ENCODE assay signal across 14 cellular contexts in the genomic region with DNA sequence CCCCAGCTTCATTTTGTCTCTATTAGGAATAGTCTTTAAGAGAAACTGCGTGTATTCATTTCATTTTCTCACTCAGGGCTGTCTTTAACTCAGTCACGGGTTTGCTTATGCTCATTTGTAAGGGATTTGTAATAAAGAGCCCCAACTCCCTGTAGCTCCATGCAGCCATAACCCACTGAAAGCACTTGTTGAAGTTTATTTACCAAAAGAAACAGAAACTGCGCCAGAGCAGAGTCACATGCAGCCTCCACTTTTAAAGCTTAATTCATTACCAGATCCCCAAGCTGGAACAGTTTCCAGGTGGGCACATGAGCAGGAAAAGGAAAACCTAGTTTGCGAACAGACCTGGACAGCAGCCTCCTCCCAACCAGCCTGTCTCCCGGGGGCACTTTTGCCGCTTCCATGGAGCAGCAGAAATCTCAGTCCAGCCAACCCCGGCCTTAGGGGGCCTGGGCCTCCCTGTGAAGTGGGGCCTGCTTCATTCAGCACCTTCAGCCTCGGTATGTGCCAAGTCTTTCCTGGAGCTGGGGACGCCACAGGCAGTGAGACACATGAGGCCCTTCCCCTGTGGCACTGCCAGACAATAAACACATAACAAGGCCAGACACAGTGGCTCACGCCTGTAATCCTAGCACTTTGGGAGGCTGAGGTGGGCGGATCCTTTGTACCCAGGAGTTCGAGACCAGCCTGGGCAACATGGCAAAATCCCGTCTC. TPM values are rescaled to one million over a fixed set of nuclear protein-coding genes. Genes with fewer than 3 reads are reported as not detected.
DNase-seq lines count a peak whose midpoint lies in the region; ATAC-seq, FAIRE-seq and TF ChIP-seq lines count a peak whose summit lies in the region.
"Had no signal": no experiment of that assay in that cellular context is flagged by ENCODE, and none has a peak within 500 bp of the region (broad histone marks: within the 10 kb centered on the region; RNA-seq: fewer than 3 reads in every experiment).

No MANE protein-coding gene starts in this region.

- ATAC-seq in activated naive CD4-positive, alpha-beta T cell treated with anti-CD3 and anti-CD28 coated beads, Interleukin-2, amount 50 U/mL, for 72 hours, result no peak
- ATAC-seq in naive thymus-derived CD8-positive, alpha-beta T cell, result no peak
- no peak for ATAC-seq in HG03439 (IDR thresholded peaks at IDR 0.05; ENCODE audit: unreplicated experiment)

- H3K4me2 ChIP-seq in DOHH2 (ENCODE audit: low read length), result peak overlapping the region; percentile 92
- H3K4me2 ChIP-seq: smooth muscle cell had no signal

- H3K4me1 Mint-ChIP-seq in naive thymus-derived CD8-positive, alpha-beta T cell, result peaks cover 17 to 60% (median 43%) of the 10 kb centered on the region in 4 donors
- peaks cover 8 to 46% (median 17%) of the 10 kb centered on the region in 3 donors for H3K4me1 Mint-ChIP-seq in CD8-positive, alpha-beta memory T cell

- H3K4me1 ChIP-seq in DOHH2 (ENCODE audit: control insufficient read depth, low read length), result peaks cover 80% of the 10 kb centered on the region
- H3K4me1 ChIP-seq in CD8-positive, alpha-beta memory T cell (ENCODE audit: insufficient read depth, low read length), result peaks cover 10% of the 10 kb centered on the region

- peak overlapping the region; percentile 37 to 79 for H3K27ac Mint-ChIP-seq in activated naive CD4-positive, alpha-beta T cell treated with anti-CD3 and anti-CD28 coated beads, Interleukin-2, amount 50 U/mL, for 72 hours
- H3K27ac Mint-ChIP-seq in naive thymus-derived CD8-positive, alpha-beta T cell, result peak overlapping the region in 9 of 10 donors; percentile 3 to 88 (median 82)
- no peak overlapping the region for H3K27ac Mint-ChIP-seq in CD8-positive, alpha-beta memory T cell

- peak overlapping the region in 2 of 10 donors; percentile 16 to 24 for H3K4me3 Mint-ChIP-seq in naive thymus-derived CD8-positive, alpha-beta T cell
- H3K4me3 Mint-ChIP-seq in CD8-positive, alpha-beta memory T cell, result peak overlapping the region in 1 of 7 donors; percentile 41

- peaks cover 58% of the 10 kb centered on the region for H3F3A ChIP-seq in DOHH2 (ENCODE audit: control insufficient read depth, insufficient read depth)

- peak; percentile 83 for FAIRE-seq in GM19239 (lab: Jason Lieb, UNC)
- FAIRE-seq: islet of Langerhans, TTC549 had no signal

- H3K79me2 ChIP-seq in DOHH2 (ENCODE audit: control insufficient read depth, low read length), result peaks cover 94% of the 10 kb centered on the region

- H3K27me3 Mint-ChIP-seq in naive thymus-derived CD8-positive, alpha-beta T cell, result no peaks in the 10 kb centered on the region
- H3K27me3 Mint-ChIP-seq in CD8-positive, alpha-beta memory T cell, result no peaks in the 10 kb centered on the region

- no peak for TF ChIP-seq CTCF in DOHH2 (IDR thresholded peaks at IDR 0.05; ENCODE audit: low read depth, low read length, poor library complexity, severe bottlenecking)

- H3K9me3 ChIP-seq in DOHH2 (ENCODE audit: control insufficient read depth, insufficient read depth, low read length), result no peaks in the 10 kb centered on the region
- H3K9me3 ChIP-seq in CD8-positive, alpha-beta memory T cell (ENCODE audit: low read length), result no peaks in the 10 kb centered on the region
- H3K9me3 ChIP-seq: SJSA1 had no signal

- H3K27me3 ChIP-seq in DOHH2 (ENCODE audit: control insufficient read depth, low read length), result no peaks in the 10 kb centered on the region
- no peaks in the 10 kb centered on the region for H3K27me3 ChIP-seq in CD8-positive, alpha-beta memory T cell (ENCODE audit: insufficient read depth, low read length, poor library complexity, severe bottlenecking)
- H3K27me3 ChIP-seq: SJSA1 had no signal

- H3K9me2 ChIP-seq in DOHH2 (replicated peaks; ENCODE audit: control insufficient read depth, low read length), result no peaks in the 10 kb centered on the region

- no peaks in the 10 kb centered on the region for H3K36me3 Mint-ChIP-seq in activated naive CD4-positive, alpha-beta T cell treated with anti-CD3 and anti-CD28 coated beads, Interleukin-2, amount 50 U/mL, for 72 hours
- peaks cover 0 to 11% (median 5%) of the 10 kb centered on the region in 3 donors for H3K36me3 Mint-ChIP-seq in naive thymus-derived CD8-positive, alpha-beta T cell
- peaks cover 0 to 19% (median 2%) of the 10 kb centered on the region in 3 donors for H3K36me3 Mint-ChIP-seq in CD8-positive, alpha-beta memory T cell

- H3K36me3 ChIP-seq in DOHH2 (ENCODE audit: control insufficient read depth, low read length), result peaks cover 81% of the 10 kb centered on the region
- peaks cover 4% of the 10 kb centered on the region for H3K36me3 ChIP-seq in CD8-positive, alpha-beta memory T cell (ENCODE audit: insufficient read depth, low read length)
- H3K36me3 ChIP-seq: SJSA1 had no signal

- peak overlapping the region; percentile 71 for H3K4me3 ChIP-seq in DOHH2 (ENCODE audit: low read length)
- H3K4me3 ChIP-seq in CD8-positive, alpha-beta memory T cell (ENCODE audit: low read length), result no peak overlapping the region
- H3K4me3 ChIP-seq: SJSA1, smooth muscle cell had no signal

- DNase-seq in GM19239 (ENCODE audit: insufficient read length, low spot score), result no peak
- no peak for DNase-seq in activated naive CD4-positive, alpha-beta T cell treated with anti-CD3 and anti-CD28 coated beads, Interleukin-2, amount 50 U/mL, for 72 hours (ENCODE audit: low spot score in 2 of 2)
- DNase-seq in naive thymus-derived CD8-positive, alpha-beta T cell, result no peak
- DNase-seq in putamen (ENCODE audit: low spot score), result no peak
- DNase-seq in NK-92 (lab: John Stamatoyannopoulos, UW; ENCODE audit: unreplicated experiment), result no peak
- DNase-seq in CD8-positive, alpha-beta memory T cell, result no peak
- DNase-seq: activated gamma-delta T cell, midbrain had no signal

- no peaks in the 10 kb centered on the region for H4K20me1 ChIP-seq in DOHH2 (ENCODE audit: control insufficient read depth, insufficient read depth, low read depth, low read length)

- POLR2A ChIA-PET in naive thymus-derived CD8-positive, alpha-beta T cell (lab: Charles Lee), result interaction anchor here (0.6 to 2.4 kb wide), 3 partner anchors 15 to 18 kb away, joined by 3 to 10 read pairs (median 6); no protein-coding TSS in a partner anchor
- POLR2A ChIA-PET in CD8-positive, alpha-beta memory T cell (lab: Charles Lee), result no interaction called here

- CTCF ChIA-PET in CD8-positive, alpha-beta memory T cell (lab: Charles Lee), result interaction anchor here (0.6 to 12.2 kb wide), 3 partner anchors 9 to 157 kb away, joined by 3 to 278 read pairs (median 7); a partner anchor contains a TSS

- peak overlapping the region; percentile 95 for H3K27ac ChIP-seq in DOHH2 (ENCODE audit: low read depth, low read length)
- H3K27ac ChIP-seq in CD8-positive, alpha-beta memory T cell (ENCODE audit: low read depth, low read length), result no peak overlapping the region
- H3K27ac ChIP-seq: SJSA1 had no signal

- no peaks in the 10 kb centered on the region for H3K9me3 Mint-ChIP-seq in activated naive CD4-positive, alpha-beta T cell treated with anti-CD3 and anti-CD28 coated beads, Interleukin-2, amount 50 U/mL, for 72 hours
- no peaks in the 10 kb centered on the region for H3K9me3 Mint-ChIP-seq in naive thymus-derived CD8-positive, alpha-beta T cell
- no peaks in the 10 kb centered on the region for H3K9me3 Mint-ChIP-seq in CD8-positive, alpha-beta memory T cell

RNA-seq across cellular contexts. Expression of a gene that starts 4.5 kb away (rescaled TPM):
- 10 to 100 TPM; 12.6 to 19.3 TPM for total RNA-seq in activated naive CD4-positive, alpha-beta T cell treated with anti-CD3 and anti-CD28 coated beads, Interleukin-2, amount 50 U/mL, for 72 hours
- total RNA-seq in naive thymus-derived CD8-positive, alpha-beta T cell, result 10 to 100 TPM; 77.4 to 89.9 TPM
- 10 to 100 TPM; 33.5 to 51.5 (median 39.9) TPM for polyA plus RNA-seq in naive thymus-derived CD8-positive, alpha-beta T cell
- total RNA-seq in CD8-positive, alpha-beta memory T cell, result 10 to 100 TPM; 23.3 to 25.0 TPM
- polyA plus RNA-seq in CD8-positive, alpha-beta memory T cell, result 29.3 TPM

Comparison
In these comparisons a context has a peak if more than half of its experiments do, and no peak if none do; other contexts are left out.
1. H3K27ac Mint-ChIP-seq: peak in activated naive CD4-positive, alpha-beta T cell treated with anti-CD3 and anti-CD28 coated beads, Interleukin-2, amount 50 U/mL, for 72 hours (2 of 2) and naive thymus-derived CD8-positive, alpha-beta T cell (9 of 10); none in CD8-positive, alpha-beta memory T cell (0 of 8).